In genomic region chr10:19816420-19817250, GRCh38 we compare ENCODE assay signal across 8 cellular contexts. TPM values are rescaled to one million over a fixed set of nuclear protein-coding genes. Genes with fewer than 3 reads are reported as not detected.
A peak's percentile ranks its signal among the peaks of the same experiment; 100 is the strongest.
DNase-seq lines count a peak whose midpoint lies in the region; ATAC-seq and TF ChIP-seq lines count a peak whose summit lies in the region.

PLXDC2 (plus strand) TSS chr10:19816432.

- POLR2A ChIA-PET in activated CD8-positive, alpha-beta T cell treated with anti-CD3 and anti-CD28 coated beads, Interleukin-2, amount 10 ng/mL, durations not matched to agents 7 days and 5 days (lab: Charles Lee): no interaction called here

- H3K4me3 ChIP-seq in HL-60 (replicated peaks; ENCODE audit: insufficient read depth, low read length): peak within 1 kb of the TSS; percentile 47
- H3K4me3 ChIP-seq in neural progenitor cell: peak within 1 kb of the TSS; percentile 76

- H3F3A ChIP-seq in neural progenitor cell (ENCODE audit: low read depth): peaks cover 36% of the 10 kb centered on the region

- H3K27me3 ChIP-seq in HL-60 (ENCODE audit: insufficient read depth, poor library complexity, severe bottlenecking) (peaks cover 5% of the 10 kb centered on the region), neural progenitor cell (no peaks in the 10 kb centered on the region)

- H3K79me2 ChIP-seq in neural progenitor cell (ENCODE audit: low read depth): peaks cover 54% of the 10 kb centered on the region

- peak within 1 kb of the TSS; percentile 77 for H2AFZ ChIP-seq in neural progenitor cell (replicated peaks)

- H4K20me1 ChIP-seq in neural progenitor cell (ENCODE audit: low read depth): peaks cover 6% of the 10 kb centered on the region

- H3K27ac ChIP-seq in HL-60 (replicated peaks) (no peak within 1 kb of the TSS), neural progenitor cell (peak within 1 kb of the TSS; percentile 77)

- peak within 1 kb of the TSS; percentile 24 for H3K9ac ChIP-seq in neural progenitor cell

- no peaks in the 10 kb centered on the region for H3K9me3 ChIP-seq in neural progenitor cell (ENCODE audit: low read depth)

- no peak for TF ChIP-seq CTCF in HL-60 (IDR thresholded peaks at IDR 0.05; ENCODE audit: insufficient read depth, low read length)
- no peak for TF ChIP-seq CTCF in neural progenitor cell (IDR thresholded peaks at IDR 0.05)

- peak within 1 kb of the TSS; percentile 94 for H3K4me2 ChIP-seq in neural progenitor cell

- peak within 1 kb of the TSS; percentile 42 for H3K4me3 Mint-ChIP-seq in activated CD8-positive, alpha-beta T cell treated with anti-CD3 and anti-CD28 coated beads, Interleukin-2, amount 10 ng/mL, durations not matched to agents 7 days and 5 days
- peak within 1 kb of the TSS; percentile 92 for H3K4me3 Mint-ChIP-seq in neural progenitor cell

- CTCF ChIA-PET in activated CD8-positive, alpha-beta T cell treated with anti-CD3 and anti-CD28 coated beads, Interleukin-2, amount 10 ng/mL, durations not matched to agents 7 days and 5 days (lab: Charles Lee): no interaction called here

- H3K4me1 Mint-ChIP-seq in activated CD8-positive, alpha-beta T cell treated with anti-CD3 and anti-CD28 coated beads, Interleukin-2, amount 10 ng/mL, durations not matched to agents 7 days and 5 days (ENCODE audit: low read depth): peaks cover 7% of the 10 kb centered on the region
- peaks cover 30% of the 10 kb centered on the region for H3K4me1 Mint-ChIP-seq in neural progenitor cell

- DNase-seq in SKM-1 treated with dmso at 0.1 percent for 144 hours (lab: John Stamatoyannopoulos, UW; ENCODE audit: unreplicated experiment) (peak; percentile 59), SKM-1 (lab: John Stamatoyannopoulos, UW; ENCODE audit: unreplicated experiment) (no peak), HL-60 (ENCODE audit: low read depth in 1 of 2, low spot score in 1 of 2) (peak in 1 of 2 experiments; percentile 44), glomerular visceral epithelial cell (ENCODE audit: extremely low spot score) (peak; percentile 46), neural progenitor cell (ENCODE audit: low spot score) (peak; percentile 78), inferior parietal cortex (ENCODE audit: extremely low spot score) (no peak)
- no peak for DNase-seq in activated CD8-positive, alpha-beta T cell treated with anti-CD3 and anti-CD28 coated beads, Interleukin-2, amount 10 ng/mL, durations not matched to agents 7 days and 5 days

- no peaks in the 10 kb centered on the region for H3K9me3 Mint-ChIP-seq in activated CD8-positive, alpha-beta T cell treated with anti-CD3 and anti-CD28 coated beads, Interleukin-2, amount 10 ng/mL, durations not matched to agents 7 days and 5 days (ENCODE audit: insufficient read depth)
- H3K9me3 Mint-ChIP-seq in neural progenitor cell: peaks cover 10% of the 10 kb centered on the region

- peaks cover 36% of the 10 kb centered on the region for H3K27me3 Mint-ChIP-seq in activated CD8-positive, alpha-beta T cell treated with anti-CD3 and anti-CD28 coated beads, Interleukin-2, amount 10 ng/mL, durations not matched to agents 7 days and 5 days (ENCODE audit: low read depth)
- H3K27me3 Mint-ChIP-seq in neural progenitor cell (ENCODE audit: insufficient read depth, low read depth): peaks cover 13% of the 10 kb centered on the region

- no peaks in the 10 kb centered on the region for H3K36me3 ChIP-seq in neural progenitor cell

- peak; percentile 23 for ATAC-seq in activated CD8-positive, alpha-beta T cell treated with anti-CD3 and anti-CD28 coated beads, Interleukin-2, amount 10 ng/mL, durations not matched to agents 7 days and 5 days
- ATAC-seq in activated CD4-positive, CD25-positive, alpha-beta regulatory T cell treated with anti-CD3 and anti-CD28 coated beads, Interleukin-2, amount 50 U/mL, for 24 hours: no peak

- peaks cover 7% of the 10 kb centered on the region for H3K4me1 ChIP-seq in neural progenitor cell

- H3K27ac Mint-ChIP-seq in activated CD8-positive, alpha-beta T cell treated with anti-CD3 and anti-CD28 coated beads, Interleukin-2, amount 10 ng/mL, durations not matched to agents 7 days and 5 days: no peak within 1 kb of the TSS
- peak within 1 kb of the TSS; percentile 82 for H3K27ac Mint-ChIP-seq in neural progenitor cell

- no peaks in the 10 kb centered on the region for H3K36me3 Mint-ChIP-seq in activated CD8-positive, alpha-beta T cell treated with anti-CD3 and anti-CD28 coated beads, Interleukin-2, amount 10 ng/mL, durations not matched to agents 7 days and 5 days (ENCODE audit: low read depth)
- H3K36me3 Mint-ChIP-seq in neural progenitor cell: peaks cover 10% of the 10 kb centered on the region

RNA-seq across cellular contexts. Expression of gene PLXDC2, which starts in this region (rescaled TPM):
- total RNA-seq in activated CD8-positive, alpha-beta T cell treated with anti-CD3 and anti-CD28 coated beads, Interleukin-2, amount 10 ng/mL, durations not matched to agents 7 days and 5 days: under 1 TPM in 1 of 2 experiments, not detected in 1; 0.05 TPM
- total RNA-seq in neural progenitor cell (ENCODE audit: low replicate concordance): 30.1 and 44.2 TPM in 2 replicates

Comparison
In these comparisons a context has a peak if more than half of its experiments do, and no peak if none do; other contexts are left out.
1. RNA of gene PLXDC2 (total RNA-seq): 30.1 to 44.2 TPM in neural progenitor cell; 0.05 TPM in activated CD8-positive, alpha-beta T cell treated with anti-CD3 and anti-CD28 coated beads, Interleukin-2, amount 10 ng/mL, durations not matched to agents 7 days and 5 days; every median in the first group is over 10 times any median in the second.
2. DNase-seq: peak in SKM-1 treated with dmso at 0.1 percent for 144 hours (single experiment), glomerular visceral epithelial cell (single experiment) and neural progenitor cell (single experiment); none in SKM-1 (single experiment), activated CD8-positive, alpha-beta T cell treated with anti-CD3 and anti-CD28 coated beads, Interleukin-2, amount 10 ng/mL, durations not matched to agents 7 days and 5 days (single experiment) and inferior parietal cortex (single experiment).
3. Peak in ATAC-seq in activated CD8-positive, alpha-beta T cell treated with anti-CD3 and anti-CD28 coated beads, Interleukin-2, amount 10 ng/mL, durations not matched to agents 7 days and 5 days; RNA of the gene not detected or under 1 TPM.